13 cellular contexts compared by ENCODE assay signal in the genomic region with DNA sequence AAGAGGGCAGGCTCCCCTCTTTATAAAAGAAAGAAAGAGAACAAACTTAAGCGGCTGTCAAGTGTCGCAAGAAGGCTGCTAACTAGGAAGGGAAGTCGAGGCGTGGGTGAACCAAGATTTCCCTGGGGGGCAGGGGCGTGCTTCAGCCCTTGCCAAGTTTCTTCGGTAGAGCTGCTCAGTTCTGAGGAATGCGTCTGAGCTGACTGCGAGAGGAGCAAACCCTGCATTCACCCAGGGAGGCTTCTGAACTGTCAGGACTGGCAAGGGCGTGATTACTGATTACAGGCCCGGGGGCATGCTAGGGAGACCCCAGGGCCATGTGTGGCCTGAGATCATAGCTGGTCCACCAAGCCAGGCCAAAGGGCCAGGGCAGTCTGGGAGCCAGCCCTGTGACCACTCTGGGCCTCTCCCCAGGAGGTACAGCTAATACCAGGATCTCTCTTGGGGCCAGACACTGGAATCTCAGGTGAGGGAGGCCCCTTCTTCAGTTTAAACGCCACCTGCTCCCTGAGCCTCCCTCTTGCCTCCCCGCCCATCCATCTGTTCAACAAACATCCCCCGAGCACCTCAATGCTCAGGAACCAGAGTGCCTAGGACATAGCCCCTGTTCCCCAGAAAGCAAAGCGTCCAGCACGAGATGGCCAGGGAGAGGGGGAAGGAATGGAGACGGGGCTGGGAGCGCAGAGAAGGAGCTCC. TPM values are rescaled to one million over a fixed set of nuclear protein-coding genes. Genes with fewer than 3 reads are reported as not detected.
DNase-seq lines count a peak whose midpoint lies in the region; ATAC-seq and TF ChIP-seq lines count a peak whose summit lies in the region.
"Had no signal": no experiment of that assay in that cellular context is flagged by ENCODE, and none has a peak within 500 bp of the region (broad histone marks: within the 10 kb centered on the region; RNA-seq: fewer than 3 reads in every experiment).

No MANE protein-coding gene starts in this region.

- DNase-seq in EL (peak; percentile 72), SKM-1 treated with dmso at 0.1 percent for 144 hours (lab: John Stamatoyannopoulos, UW; ENCODE audit: unreplicated experiment) (peak; percentile 63), glutamatergic neuron (peak; percentile 9), putamen (ENCODE audit: low spot score) (peak; percentile 70), esophagus squamous epithelium (lab: John Stamatoyannopoulos, UW) (no peak), NCI-H128 (lab: John Stamatoyannopoulos, UW; ENCODE audit: unreplicated experiment) (no peak)
- DNase-seq: activated CD4-positive, alpha-beta T cell treated with anti-CD3 and anti-CD28 coated beads, Interleukin-2, amount 50 U/mL, for 4 hours; DMS79 treated with DMSO at 0.1 percent for 48 hours; NCI-H1092 treated with DMSO at 0.1 percent for 48 hours had no signal

- H3K4me1 Mint-ChIP-seq in glutamatergic neuron (ENCODE audit: low read depth, unreplicated experiment): peaks cover 14% of the 10 kb centered on the region

- H3K4me3 ChIP-seq in esophagus squamous epithelium: no peak overlapping the region
- H3K4me3 ChIP-seq: gastroesophageal sphincter had no signal

- H3K4me1 ChIP-seq in esophagus squamous epithelium: peaks cover 2 to 32% (median 8%) of the 10 kb centered on the region in 3 donors

- no peak overlapping the region for H3K4me3 Mint-ChIP-seq in glutamatergic neuron (ENCODE audit: unreplicated experiment)

- peaks cover 0 to 28% (median 5%) of the 10 kb centered on the region in 4 donors for H3K27me3 ChIP-seq in esophagus squamous epithelium

- 55 to 63% methylated on average over 7 to 12 of the region's 17 CpGs for WGBS in esophagus squamous epithelium, 2 donors

- peaks cover 6% of the 10 kb centered on the region for H3K27me3 Mint-ChIP-seq in glutamatergic neuron (ENCODE audit: unreplicated experiment)

- peak overlapping the region in 2 of 4 donors; percentile 46 to 51 for H3K27ac ChIP-seq in esophagus squamous epithelium

- intact Hi-C loops in esophagus squamous epithelium (cut with DNase I): no loop called here

- H3K27ac Mint-ChIP-seq in glutamatergic neuron (ENCODE audit: unreplicated experiment): no peak overlapping the region

- H3K36me3 ChIP-seq in esophagus squamous epithelium: no peaks in the 10 kb centered on the region
- H3K36me3 ChIP-seq: gastroesophageal sphincter had no signal

- TF ChIP-seq POLR2A in esophagus squamous epithelium (IDR thresholded peaks at IDR 0.05): no peak

- no peaks in the 10 kb centered on the region for H3K36me3 Mint-ChIP-seq in glutamatergic neuron (ENCODE audit: unreplicated experiment)

- H3K9me3 ChIP-seq in esophagus squamous epithelium: no peaks in the 10 kb centered on the region
- H3K9me3 ChIP-seq: gastroesophageal sphincter had no signal

- no peak for ATAC-seq in GM18517 (IDR thresholded peaks at IDR 0.05; ENCODE audit: unreplicated experiment)
- no peak for ATAC-seq in HG03280 (IDR thresholded peaks at IDR 0.05; ENCODE audit: unreplicated experiment)
- ATAC-seq: gastroesophageal sphincter, Panc1 had no signal

- TF ChIP-seq CTCF in glutamatergic neuron (IDR thresholded peaks at IDR 0.05; ENCODE audit: partially characterized antibody, unreplicated experiment) (no peak), esophagus squamous epithelium (IDR thresholded peaks at IDR 0.05) (no peak)

- peaks cover 6% of the 10 kb centered on the region for H3K9me3 Mint-ChIP-seq in glutamatergic neuron (ENCODE audit: unreplicated experiment)

RNA-seq across cellular contexts. Expression of gene SARDH, which starts 30.9 kb away (rescaled TPM):
- 2.0 TPM for total RNA-seq in glutamatergic neuron (ENCODE audit: unreplicated experiment)
- total RNA-seq in esophagus squamous epithelium: under 1 TPM in 2 of 4 donors, not detected in 2; 0.26 to 0.57 TPM

Comparison
In these comparisons a context has a peak if more than half of its experiments do, and no peak if none do; other contexts are left out.
1. DNase-seq: peak in EL (single experiment), SKM-1 treated with dmso at 0.1 percent for 144 hours (single experiment), glutamatergic neuron (single experiment) and putamen (single experiment); none in esophagus squamous epithelium (single experiment) and NCI-H128 (single experiment).